ENCODE assay signal across 1 cellular context in the genomic region with DNA sequence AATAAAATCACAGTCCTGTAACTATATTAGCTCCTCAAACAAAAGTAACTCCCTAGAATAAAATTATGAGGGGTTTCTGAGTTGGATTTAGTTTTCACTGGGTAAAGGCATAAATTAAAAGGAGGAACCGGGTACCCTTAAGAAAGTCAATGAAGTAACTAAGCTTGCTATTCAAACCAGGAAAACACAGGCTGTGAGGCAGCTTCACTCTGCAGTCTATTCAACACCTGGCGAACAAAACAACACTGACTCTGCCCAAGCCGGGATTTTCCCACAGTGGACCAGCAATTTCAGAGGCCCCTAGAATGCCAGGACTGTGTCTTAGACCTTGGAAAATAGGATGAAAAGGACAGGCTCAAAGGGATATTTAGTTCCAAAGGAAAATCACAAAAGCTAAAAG.
TF ChIP-seq lines count a peak whose summit lies in the region.

No MANE protein-coding gene starts in this region.

TF ChIP-seq in WTC11, 78 proteins besides CTCF, POLR2A, EP300 and RAD21 (continued from another document):
- TF ChIP-seq ZNF532 (CRISPR knock-in tag; IDR thresholded peaks at IDR 0.05; ENCODE audit: borderline replicate concordance) (no peak), ZBTB21 (CRISPR knock-in tag; IDR thresholded peaks at IDR 0.05; ENCODE audit: borderline replicate concordance) (no peak), SP1 (CRISPR knock-in tag; conservative IDR thresholded peaks at IDR 0.05) (no peak), PRRX2 (CRISPR knock-in tag; IDR thresholded peaks at IDR 0.05) (no peak), EMX1 (CRISPR knock-in tag; IDR thresholded peaks at IDR 0.05) (no peak), TP53 (CRISPR knock-in tag; IDR thresholded peaks at IDR 0.05) (no peak), CREM (CRISPR knock-in tag; IDR thresholded peaks at IDR 0.05) (no peak), GABPB1 (CRISPR knock-in tag; IDR thresholded peaks at IDR 0.05) (no peak), ZNF317 (CRISPR knock-in tag; IDR thresholded peaks at IDR 0.05; ENCODE audit: borderline replicate concordance, low read depth) (no peak), NFE2L1 (CRISPR knock-in tag; IDR thresholded peaks at IDR 0.05) (no peak)
- TF ChIP-seq, protein P1, sequence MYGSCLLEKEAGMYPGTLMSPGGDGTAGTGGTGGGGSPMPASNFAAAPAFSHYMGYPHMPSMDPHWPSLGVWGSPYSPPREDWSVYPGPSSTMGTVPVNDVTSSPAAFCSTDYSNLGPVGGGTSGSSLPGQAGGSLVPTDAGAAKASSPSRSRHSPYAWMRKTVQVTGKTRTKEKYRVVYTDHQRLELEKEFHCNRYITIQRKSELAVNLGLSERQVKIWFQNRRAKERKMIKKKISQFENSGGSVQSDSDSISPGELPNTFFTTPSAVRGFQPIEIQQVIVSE (CRISPR knock-in tag; IDR thresholded peaks at IDR 0.05; ENCODE audit: borderline replicate concordance): no peak
